1 cellular context compared by ENCODE assay signal in genomic region chr7:131608112-131608498, GRCh38.
TF ChIP-seq lines count a peak whose summit lies in the region.

No MANE protein-coding gene starts in this region.

TF ChIP-seq in H1, 55 proteins besides CTCF, POLR2A, EP300 and RAD21 (continued from another document):
- 0 out of 2 replicates have a peak, but pooled peaks have one; percentile 33 for TF ChIP-seq POLR2AphosphoS5 (IDR thresholded peaks at IDR 0.05; ENCODE audit: low read depth, low read length)
- TF ChIP-seq YY1 (IDR thresholded peaks at IDR 0.05; ENCODE audit: low read depth, low read length), result no peak
- no peak for TF ChIP-seq EGR1 (IDR thresholded peaks at IDR 0.05; ENCODE audit: borderline replicate concordance, low read depth, low read length)
